Comparison of ENCODE assay signal across 11 cellular contexts in the genomic region with DNA sequence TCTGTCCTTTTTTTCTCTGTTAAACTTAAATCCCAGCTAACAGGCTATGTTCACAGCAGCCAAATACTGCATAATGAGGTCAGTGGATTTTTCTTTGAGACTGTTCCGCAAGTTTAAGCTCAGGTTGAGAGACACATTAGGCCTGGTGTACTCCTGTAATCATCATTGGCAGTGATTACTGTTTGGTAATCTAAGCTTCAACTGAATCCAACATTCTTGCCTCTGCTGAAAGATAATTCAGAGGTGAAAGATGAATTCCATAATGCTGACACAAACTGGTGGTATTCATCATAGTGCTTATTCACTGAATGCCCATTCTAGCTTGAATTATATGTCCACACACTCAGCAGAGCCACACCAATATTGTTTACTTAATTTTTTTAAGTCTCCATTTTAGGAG.
A peak's percentile ranks its signal among the peaks of the same experiment; 100 is the strongest.
DNase-seq lines count a peak whose midpoint lies in the region; ATAC-seq, FAIRE-seq and TF ChIP-seq lines count a peak whose summit lies in the region.
"Had no signal": no experiment of that assay in that cellular context is flagged by ENCODE, and none has a peak within 500 bp of the region (broad histone marks: within the 10 kb centered on the region; RNA-seq: fewer than 3 reads in every experiment).

No MANE protein-coding gene starts in this region.

- peak; percentile 77 for DNase-seq in GM03348 (ENCODE audit: low spot score)
- DNase-seq in RWPE1 (ENCODE audit: low spot score) = peak; percentile 71
- peak; percentile 91 for DNase-seq in fibroblast of pulmonary artery (ENCODE audit: low read depth)
- DNase-seq in pancreas = no peak
- no peak for DNase-seq in NCI-H748 treated with DMSO at 0.1 percent for 48 hours (lab: John Stamatoyannopoulos, UW)
- DNase-seq in globus pallidus (ENCODE audit: low spot score) = no peak
- no peak for DNase-seq in T1000 (lab: John Stamatoyannopoulos, UW)
- DNase-seq: caudate nucleus; NCI-H526 treated with DMSO at 0.1 percent for 48 hours; stimulated activated CD4-positive, alpha-beta T cell treated with anti-CD3 and anti-CD28 coated beads, Interleukin-4, amount 100 ng/mL, for 4 hours had no signal

- peak in 3 of 4 donors; percentile 32 to 45 (median 43) for ATAC-seq in pancreas
- no peak for ATAC-seq in GM21515 (IDR thresholded peaks at IDR 0.05; ENCODE audit: unreplicated experiment)

- no peak overlapping the region for H3K4me3 ChIP-seq in fibroblast of pulmonary artery (replicated peaks; ENCODE audit: low read depth, low read length)
- no peak overlapping the region for H3K4me3 ChIP-seq in pancreas

- intact Hi-C loops in pancreas (cut with DNase I) = no loop called here

- FAIRE-seq in pancreas (lab: Jason Lieb, UNC) = peak; percentile 64

- H3K27me3 ChIP-seq in pancreas = no peaks in the 10 kb centered on the region

- no peak overlapping the region for H3K27ac ChIP-seq in RWPE1
- H3K27ac ChIP-seq in pancreas = peak overlapping the region in 2 of 4 donors; percentile 57 to 64

- H3K9me3 ChIP-seq in pancreas = no peaks in the 10 kb centered on the region

- no peaks in the 10 kb centered on the region for H3K36me3 ChIP-seq in pancreas

- WGBS in pancreas, 2 donors = 21 to 31% methylated on average over 1 of the region's 1 CpG

- POLR2A ChIA-PET in RWPE1 (lab: Yijun Ruan, JAX; ENCODE audit: low non-redundant PET) = no interaction called here

- TF ChIP-seq CTCF in RWPE1 (conservative IDR thresholded peaks at IDR 0.05; ENCODE audit: low read depth) = no peak
- TF ChIP-seq CTCF in fibroblast of pulmonary artery (IDR thresholded peaks at IDR 0.05; ENCODE audit: low read length, missing control alignments) = no peak
- no peak for TF ChIP-seq CTCF in pancreas (IDR thresholded peaks at IDR 0.05)

- CTCF ChIA-PET in RWPE1 (lab: Yijun Ruan, JAX) = interaction anchor here (0.6 to 0.8 kb wide), 4 partner anchors 347 to 777 kb away, joined by 3 to 5 read pairs (median 5); no protein-coding TSS in a partner anchor

- peaks cover 48 to 59% (median 57%) of the 10 kb centered on the region in 3 donors for H3K4me1 ChIP-seq in pancreas

Comparison
In these comparisons a context has a peak if more than half of its experiments do, and no peak if none do; other contexts are left out.
1. DNase-seq: peak in GM03348 (single experiment), RWPE1 (single experiment) and fibroblast of pulmonary artery (single experiment); none in pancreas (0 of 6), NCI-H748 treated with DMSO at 0.1 percent for 48 hours (single experiment), globus pallidus (single experiment) and T1000 (single experiment).